Comparison of ENCODE assay signal across 8 cellular contexts in genomic region chr1:84300991-84301758, GRCh38. TPM values are rescaled to one million over a fixed set of nuclear protein-coding genes. Genes with fewer than 3 reads are reported as not detected.
DNase-seq lines count a peak whose midpoint lies in the region; ATAC-seq, FAIRE-seq and TF ChIP-seq lines count a peak whose summit lies in the region.

A gene with protein sequence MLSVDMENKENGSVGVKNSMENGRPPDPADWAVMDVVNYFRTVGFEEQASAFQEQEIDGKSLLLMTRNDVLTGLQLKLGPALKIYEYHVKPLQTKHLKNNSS (plus strand): TSS chr1:84301708. CDS start chr1:84303235, 1,527 bp downstream.

- H3K27me3 ChIP-seq in ACC112 (ENCODE audit: insufficient read depth, low read length), result no peaks in the 10 kb centered on the region
- no peaks in the 10 kb centered on the region for H3K27me3 ChIP-seq in SK-N-SH (ENCODE audit: insufficient read depth)
- H3K27me3 ChIP-seq in breast epithelium, result no peaks in the 10 kb centered on the region
- H3K27me3 ChIP-seq in smooth muscle cell (ENCODE audit: low read depth), result no peaks in the 10 kb centered on the region

- intact Hi-C loops in breast epithelium (cut with DNase I; ENCODE audit: low total_unique reads) (no loop called here), kidney (cut with DNase I) (no loop called here)

- no peak for TF ChIP-seq RAD21 in SK-N-SH (IDR thresholded peaks at IDR 0.05; ENCODE audit: low read length)

- peak within 1 kb of the TSS; percentile 69 for H3K4me3 ChIP-seq in ACC112 (ENCODE audit: low read depth, low read length)
- peak within 1 kb of the TSS; percentile 47 to 51 for H3K4me3 ChIP-seq in SK-N-SH (ENCODE audit: low read depth in 2 of 2, low read length in 1 of 2)
- peak within 1 kb of the TSS; percentile 25 to 57 (median 42) for H3K4me3 ChIP-seq in breast epithelium
- H3K4me3 ChIP-seq in kidney (ENCODE audit: low read length in 2 of 2), result peak within 1 kb of the TSS; percentile 63 to 73
- peak within 1 kb of the TSS; percentile 48 for H3K4me3 ChIP-seq in smooth muscle cell

- TF ChIP-seq POLR2A in breast epithelium (IDR thresholded peaks at IDR 0.05), result no peak

- H3K36me3 ChIP-seq in ACC112 (ENCODE audit: insufficient read depth, low read length), result no peaks in the 10 kb centered on the region
- H3K36me3 ChIP-seq in SK-N-SH (replicated peaks in 1 of 2; ENCODE audit: control insufficient read depth in 1 of 2, insufficient read depth in 2 of 2, low read length in 1 of 2), result no peaks in the 10 kb centered on the region
- no peaks in the 10 kb centered on the region for H3K36me3 ChIP-seq in breast epithelium
- no peaks in the 10 kb centered on the region for H3K36me3 ChIP-seq in kidney (ENCODE audit: control insufficient read depth in 1 of 2, insufficient read depth in 2 of 2, low read length in 2 of 2)
- H3K36me3 ChIP-seq in smooth muscle cell (ENCODE audit: low read depth), result no peaks in the 10 kb centered on the region

- H3K9ac ChIP-seq in SK-N-SH (peak within 1 kb of the TSS; percentile 45; the same call in 1 of the 2 replicates), kidney (ENCODE audit: low read length in 2 of 2) (peak within 1 kb of the TSS; percentile 38 to 54), smooth muscle cell (ENCODE audit: low read depth) (no peak within 1 kb of the TSS)

- H3K4me1 ChIP-seq in ACC112 (ENCODE audit: control insufficient read depth, insufficient read depth, low read length, unreplicated experiment) (peaks cover 44% of the 10 kb centered on the region), SK-N-SH (ENCODE audit: control insufficient read depth in 1 of 2, insufficient read depth in 2 of 2, low read depth in 1 of 2, low read length in 1 of 2) (peaks cover 17 to 18% of the 10 kb centered on the region in 2 experiments; a peak in 3 of 4 replicates), breast epithelium (peaks cover 0 to 4% of the 10 kb centered on the region in 2 donors), kidney (ENCODE audit: control insufficient read depth in 1 of 2, insufficient read depth in 1 of 2, low read depth in 1 of 2, low read length in 2 of 2) (peaks cover 0 to 16% of the 10 kb centered on the region in 2 donors), smooth muscle cell (ENCODE audit: low read depth) (peaks cover 47% of the 10 kb centered on the region)

- 20% methylated on average over 5 of the region's 5 CpGs for WGBS in SK-N-SH (ENCODE audit: low lambda C conversion rate)
- 59% methylated on average over 5 of the region's 5 CpGs for WGBS in smooth muscle cell (ENCODE audit: low lambda C conversion rate)

- TF ChIP-seq EP300 in SK-N-SH (IDR thresholded peaks at IDR 0.05; ENCODE audit: borderline replicate concordance in 1 of 2, low read depth in 1 of 2, low read length in 1 of 2), result 0 out of 4 replicates have a peak, but pooled peaks of 1 of the 2 experiments have one; percentile 5

- H3K4me2 ChIP-seq in SK-N-SH (peak within 1 kb of the TSS; percentile 75), smooth muscle cell (peak within 1 kb of the TSS; percentile 86)

- no peaks in the 10 kb centered on the region for H3K9me2 ChIP-seq in SK-N-SH

- H2AFZ ChIP-seq in ACC112 (ENCODE audit: low read length, unreplicated experiment) (peak within 1 kb of the TSS; percentile 94), SK-N-SH (ENCODE audit: low read depth) (peak within 1 kb of the TSS; percentile 96), smooth muscle cell (ENCODE audit: low read depth) (peak within 1 kb of the TSS; percentile 99)

- peaks cover 11% of the 10 kb centered on the region for H3F3A ChIP-seq in SK-N-SH (replicated peaks; ENCODE audit: insufficient read depth)
- peaks cover 14% of the 10 kb centered on the region for H3F3A ChIP-seq in smooth muscle cell (ENCODE audit: low read depth)

- no peaks in the 10 kb centered on the region for H3K79me2 ChIP-seq in ACC112 (ENCODE audit: control insufficient read depth, insufficient read depth, low read length, unreplicated experiment)
- no peaks in the 10 kb centered on the region for H3K79me2 ChIP-seq in SK-N-SH (ENCODE audit: insufficient read depth)
- H3K79me2 ChIP-seq in smooth muscle cell (ENCODE audit: low read depth), result no peaks in the 10 kb centered on the region

- H3K9me3 ChIP-seq in SK-N-SH (no peaks in the 10 kb centered on the region; the same call in 1 of the 2 replicates), breast epithelium (no peaks in the 10 kb centered on the region), kidney (ENCODE audit: control insufficient read depth in 1 of 2, low read length in 2 of 2) (no peaks in the 10 kb centered on the region), smooth muscle cell (replicated peaks; ENCODE audit: low read depth) (no peaks in the 10 kb centered on the region)

- POLR2A ChIA-PET in SK-N-SH (lab: Yijun Ruan, JAX), result interaction anchor here (1.3 kb wide), 1 partner anchor 224 kb away, joined by 5 read pairs; no protein-coding TSS in a partner anchor

- no peak for TF ChIP-seq CTCF in SK-N-SH (IDR thresholded peaks at IDR 0.05)
- TF ChIP-seq CTCF in breast epithelium (IDR thresholded peaks at IDR 0.05), result no peak
- TF ChIP-seq CTCF in kidney (IDR thresholded peaks at IDR 0.05; ENCODE audit: borderline replicate concordance, extremely low read depth, insufficient read depth), result no peak
- no peak for TF ChIP-seq CTCF in smooth muscle cell (IDR thresholded peaks at IDR 0.05; ENCODE audit: borderline replicate concordance, insufficient read depth, poor library complexity, severe bottlenecking)

- CTCF ChIA-PET in SK-N-SH (lab: Yijun Ruan, JAX), result interaction anchor here (1.0 to 2.4 kb wide), 4 partner anchors 11 to 452 kb away, joined by 3 to 14 read pairs (median 7); no protein-coding TSS in a partner anchor

- ATAC-seq in GM18909 (IDR thresholded peaks at IDR 0.05; ENCODE audit: poor library complexity, unreplicated experiment), result peak; percentile 40
- ATAC-seq in HG03175 (IDR thresholded peaks at IDR 0.05; ENCODE audit: unreplicated experiment), result no peak

- H4K20me1 ChIP-seq in SK-N-SH (ENCODE audit: insufficient read depth) (no peaks in the 10 kb centered on the region), smooth muscle cell (ENCODE audit: low read depth) (no peaks in the 10 kb centered on the region)

- peak within 1 kb of the TSS; percentile 59 for H3K27ac ChIP-seq in ACC112 (ENCODE audit: low read depth, low read length)
- peak within 1 kb of the TSS; percentile 67 to 94 for H3K27ac ChIP-seq in SK-N-SH (ENCODE audit: low read depth in 2 of 2, low read length in 1 of 2)
- H3K27ac ChIP-seq in breast epithelium, result peak within 1 kb of the TSS; percentile 75 to 93
- peak within 1 kb of the TSS in 1 of 2 donors; percentile 15 for H3K27ac ChIP-seq in kidney (ENCODE audit: low read depth in 2 of 2, low read length in 2 of 2)
- peak within 1 kb of the TSS; percentile 12 for H3K27ac ChIP-seq in smooth muscle cell (ENCODE audit: low read depth)

- FAIRE-seq in kidney (lab: Jason Lieb, UNC), result no peak

- peak; percentile 91 for DNase-seq in NAMALWA (ENCODE audit: low spot score)
- DNase-seq in SK-N-SH, result peak; percentile 51
- DNase-seq in breast epithelium (ENCODE audit: low spot score in 2 of 2), result peak; percentile 55 to 64
- peak; percentile 57 for DNase-seq in kidney
- no peak for DNase-seq in smooth muscle cell (lab: John Stamatoyannopoulos, UW; ENCODE audit: unreplicated experiment)

TF ChIP-seq in SK-N-SH, 30 proteins besides CTCF, POLR2A, EP300 and RAD21:
- peak; percentile 94 for TF ChIP-seq NFIC (IDR thresholded peaks at IDR 0.05; ENCODE audit: borderline replicate concordance)
- no peak for TF ChIP-seq RXRA (IDR thresholded peaks at IDR 0.05; ENCODE audit: borderline replicate concordance, low read depth)
- 0 out of 2 replicates have a peak, but pooled peaks have one; percentile 62 for TF ChIP-seq MAX (IDR thresholded peaks at IDR 0.05; ENCODE audit: low read depth)
- TF ChIP-seq POLR2AphosphoS5 (IDR thresholded peaks at IDR 0.05; ENCODE audit: low read depth, low read length), result peak; percentile 30; the same call in 1 of the 2 replicates
- TF ChIP-seq RCOR1 (IDR thresholded peaks at IDR 0.05; ENCODE audit: low read length), result peak; percentile 45; the same call in 1 of the 2 replicates
- TF ChIP-seq YY1 (IDR thresholded peaks at IDR 0.05; ENCODE audit: low read depth), result peak; percentile 91
- no peak for TF ChIP-seq RFX5 (IDR thresholded peaks at IDR 0.05; ENCODE audit: low read length)
- TF ChIP-seq EZH2phosphoT487 (IDR thresholded peaks at IDR 0.05; ENCODE audit: borderline replicate concordance, low read depth), result no peak

RNA-seq across cellular contexts. Expression of the gene that starts here (rescaled TPM):
- polyA plus RNA-seq in SK-N-SH (2012; rRNA removed) (1.3 and 1.9 TPM in 2 replicates), kidney (ENCODE audit: insufficient read depth, low read depth, low replicate concordance) (2.9 TPM), smooth muscle cell (0.66 and 1.0 TPM in 2 replicates)
- 2.2 and 3.0 TPM in 2 replicates for polyA plus RNA-seq in SK-N-SH (2012; cell fraction: cytosol; rRNA removed)
- 0.23 and 0.46 TPM in 2 replicates for polyA plus RNA-seq in SK-N-SH (2012; cell fraction: nucleus; rRNA removed)
- total RNA-seq in breast epithelium (1 to 10 TPM; 2.1 to 3.1 (median 2.6) TPM), kidney (4.5 TPM), smooth muscle cell (0.54 and 2.7 TPM in 2 replicates)
